11 cellular contexts compared by ENCODE assay signal in genomic region chr14:85444685-85445084, GRCh38.
DNase-seq lines count a peak whose midpoint lies in the region; ATAC-seq, FAIRE-seq and TF ChIP-seq lines count a peak whose summit lies in the region.
"Had no signal": no experiment of that assay in that cellular context is flagged by ENCODE, and none has a peak within 500 bp of the region (broad histone marks: within the 10 kb centered on the region; RNA-seq: fewer than 3 reads in every experiment).

No MANE protein-coding gene starts in this region.

- intact Hi-C loops in psoas muscle (cut with DNase I) = no loop called here

- no peaks in the 10 kb centered on the region for H3K4me1 ChIP-seq in psoas muscle

- H3K27me3 ChIP-seq in psoas muscle (ENCODE audit: insufficient read depth in 3 of 3, low read length in 2 of 3) = no peaks in the 10 kb centered on the region

- peak; percentile 76 for DNase-seq in COLO668 (lab: John Stamatoyannopoulos, UW; ENCODE audit: unreplicated experiment)
- DNase-seq in RCC 7860 (ENCODE audit: low spot score) = peak; percentile 78
- DNase-seq in iPS-NIHi11 (ENCODE audit: low spot score) = peak; percentile 14
- DNase-seq in C1 segment of cervical spinal cord (lab: John Stamatoyannopoulos, UW) = no peak
- no peak for DNase-seq in psoas muscle
- DNase-seq: activated CD4-positive, alpha-beta memory T cell treated with anti-CD3 and anti-CD28 coated beads for 36 hours; PC-9 had no signal

- no peaks in the 10 kb centered on the region for H3K9me3 ChIP-seq in psoas muscle

- TF ChIP-seq EP300 in Ishikawa (IDR thresholded peaks at IDR 0.05; ENCODE audit: borderline replicate concordance) = no peak

- FAIRE-seq in RCC 7860 (lab: Jason Lieb, UNC) = peak; percentile 71

- no peaks in the 10 kb centered on the region for H3K36me3 ChIP-seq in psoas muscle (ENCODE audit: insufficient read depth in 1 of 2, low read depth in 1 of 2)

- WGBS in psoas muscle, 3 donors = 46 to 70% (median 56%) methylated on average over 2 of the region's 2 CpGs

- H3K27ac ChIP-seq in psoas muscle = no peak overlapping the region
- H3K27ac ChIP-seq: PC-9 had no signal

- no peak overlapping the region for H3K4me3 ChIP-seq in psoas muscle
- H3K4me3 ChIP-seq: PC-9 had no signal

- no peak for TF ChIP-seq RAD21 in Ishikawa (IDR thresholded peaks at IDR 0.05; ENCODE audit: low read depth)

- ATAC-seq in HG03565 (IDR thresholded peaks at IDR 0.05; ENCODE audit: unreplicated experiment) (no peak), HG03469 (IDR thresholded peaks at IDR 0.05; ENCODE audit: unreplicated experiment) (no peak), psoas muscle (no peak)
- ATAC-seq: natural killer cell treated with Interleukin-12 subunit alpha and Interleukin-12 subunit beta and Interleukin-15 and Interleukin-18, amount 100 ng/mL, for 72 hours had no signal

- TF ChIP-seq CTCF in psoas muscle (IDR thresholded peaks at IDR 0.05) = no peak

TF ChIP-seq in Ishikawa, 13 proteins besides CTCF, POLR2A, EP300 and RAD21:
- TF ChIP-seq CREB1 (IDR thresholded peaks at IDR 0.05; ENCODE audit: low read depth) = no peak
- TF ChIP-seq EGR1 (IDR thresholded peaks at IDR 0.05) = no peak
- no peak for TF ChIP-seq ZBTB7A (IDR thresholded peaks at IDR 0.05; ENCODE audit: low read depth)
- TF ChIP-seq TEAD4 (IDR thresholded peaks at IDR 0.05) = no peak
- TF ChIP-seq REST (IDR thresholded peaks at IDR 0.05; ENCODE audit: low read depth) = no peak
- peak; percentile 4; the same call in 1 of the 2 replicates for TF ChIP-seq USF1 (IDR thresholded peaks at IDR 0.05)
- no peak for TF ChIP-seq YY1 (IDR thresholded peaks at IDR 0.05; ENCODE audit: low read depth)
- no peak for TF ChIP-seq TAF1 (IDR thresholded peaks at IDR 0.05; ENCODE audit: low read depth)
- peak; percentile 40 for TF ChIP-seq MAX (IDR thresholded peaks at IDR 0.05)
- peak; percentile 72 for TF ChIP-seq NFIC (IDR thresholded peaks at IDR 0.05)
- TF ChIP-seq FOXM1 (IDR thresholded peaks at IDR 0.05; ENCODE audit: borderline replicate concordance, low read depth) = no peak
- TF ChIP-seq CEBPB (IDR thresholded peaks at IDR 0.05) = no peak
- TF ChIP-seq TCF12 (IDR thresholded peaks at IDR 0.05; ENCODE audit: low read depth) = no peak

Comparison
In these comparisons a context has a peak if more than half of its experiments do, and no peak if none do; other contexts are left out.
1. DNase-seq: peak in COLO668 (single experiment), RCC 7860 (single experiment) and iPS-NIHi11 (single experiment); none in C1 segment of cervical spinal cord (0 of 14) and psoas muscle (0 of 2).